Comparison of ENCODE assay signal across 22 cellular contexts in genomic region chr6:106715922-106716321, GRCh38.
DNase-seq lines count a peak whose midpoint lies in the region; ATAC-seq, FAIRE-seq and TF ChIP-seq lines count a peak whose summit lies in the region.
"Had no signal": no experiment of that assay in that cellular context is flagged by ENCODE, and none has a peak within 500 bp of the region (broad histone marks: within the 10 kb centered on the region; RNA-seq: fewer than 3 reads in every experiment).

No MANE protein-coding gene starts in this region.

- peak overlapping the region; percentile 81 for H3K4me2 ChIP-seq in Karpas-422 (ENCODE audit: low read depth, low read length, poor library complexity, severe bottlenecking)
- H3K4me2 ChIP-seq in GM12878 (ENCODE audit: control insufficient read depth, insufficient read depth), result peak overlapping the region; percentile 54; the same call in 1 of the 2 replicates

- H3K4me1 ChIP-seq in Karpas-422 (ENCODE audit: low read length), result peaks cover 76% of the 10 kb centered on the region
- peaks cover 7% of the 10 kb centered on the region for H3K4me1 ChIP-seq in GM12878 (ENCODE audit: control insufficient read depth, insufficient read depth, low read length)
- peaks cover 9% of the 10 kb centered on the region for H3K4me1 ChIP-seq in mucosa of descending colon (ENCODE audit: low read depth)
- H3K4me1 ChIP-seq: right atrium auricular region had no signal

- 37% methylated on average over 5 of the region's 5 CpGs for WGBS in GM12878 (ENCODE audit: insufficient coverage, insufficient replicate concordance, low lambda C conversion rate, missing lambda C conversion rate)

- H3K9ac ChIP-seq in Karpas-422 (ENCODE audit: low read length), result peak overlapping the region; percentile 80
- H3K9ac ChIP-seq in GM12878 (ENCODE audit: control insufficient read depth, insufficient read depth, low read length), result no peak overlapping the region

- no peak for TF ChIP-seq RAD21 in GM12878 (IDR thresholded peaks at IDR 0.05; ENCODE audit: insufficient read depth, low read depth, low read length)

- RAD21 ChIA-PET in GM12878 (lab: Charles Lee; ENCODE audit: unreplicated experiment), result no interaction called here

- SMC1A ChIA-PET in GM12878 (lab: Charles Lee; ENCODE audit: uncharacterized antibody, unreplicated experiment), result no interaction called here

- H3K9me3 ChIP-seq in Karpas-422 (ENCODE audit: low read length) (no peaks in the 10 kb centered on the region), GM12878 (replicated peaks; ENCODE audit: control insufficient read depth, insufficient read depth, low read length) (no peaks in the 10 kb centered on the region), mucosa of descending colon (no peaks in the 10 kb centered on the region)
- H3K9me3 ChIP-seq: right atrium auricular region had no signal

- CTCF ChIA-PET in GM12878 (lab: Yijun Ruan, JAX), result no interaction called here

- no peaks in the 10 kb centered on the region for H3K4me1 Mint-ChIP-seq in T-helper 2 cell treated with Interferon-gamma antibody and Interleukin-4, amounts not matched to agents 5 μg/mL and 100 μg/mL, for 36 hours (ENCODE audit: low read depth)
- H3K4me1 Mint-ChIP-seq: activated CD4-positive, alpha-beta memory T cell treated with anti-CD3 and anti-CD28 coated beads, Interleukin-2, amount 10 ng/mL, durations not matched to agents 7 days and 5 days; CD8-positive, alpha-beta memory T cell; central memory CD8-positive, alpha-beta T cell had no signal

- H3K36me3 Mint-ChIP-seq in T-helper 2 cell treated with Interferon-gamma antibody and Interleukin-4, amounts not matched to agents 5 μg/mL and 100 μg/mL, for 36 hours (ENCODE audit: low read depth), result no peaks in the 10 kb centered on the region
- H3K36me3 Mint-ChIP-seq: CD8-positive, alpha-beta memory T cell had no signal

- DNase-seq in ELF-1 (ENCODE audit: low read depth, low spot score) (peak; percentile 24), Karpas-422 (peak; percentile 94), GM12878 (ENCODE audit: low read depth, low spot score) (no peak), mucosa of descending colon (peak in 2 of 3 donors; percentile 52 to 66), SKM-1 treated with dmso at 0.1 percent for 144 hours (lab: John Stamatoyannopoulos, UW; ENCODE audit: unreplicated experiment) (no peak), SW480 (ENCODE audit: low spot score) (no peak)
- no peak for DNase-seq in T-helper 2 cell treated with Interferon-gamma antibody and Interleukin-4, amounts not matched to agents 5 μg/mL and 100 μg/mL, for 36 hours (ENCODE audit: low spot score)
- DNase-seq: activated CD4-positive, alpha-beta memory T cell treated with anti-CD3 and anti-CD28 coated beads, Interleukin-2, amount 10 ng/mL, durations not matched to agents 7 days and 5 days; activated CD4-positive, CD25-positive, alpha-beta regulatory T cell; activated naive CD4-positive, alpha-beta T cell treated with anti-CD3 and anti-CD28 coated beads, Interleukin-2, amount 50 U/mL, for 16 hours; activated T-cell treated with anti-CD3 and anti-CD28 coated beads, Interleukin-2, amount 50 U/mL, for 48 hours; aorta; CD8-positive, alpha-beta memory T cell; effector CD4-positive, alpha-beta T cell; NCI-H2171 treated with DMSO at 0.1 percent for 48 hours; NCI-H748 treated with DMSO at 0.1 percent for 48 hours; SIG-M5; T-helper 17 cell had no signal

- intact Hi-C loops in GM12878 (cut with micrococcal nuclease; ENCODE audit: unreplicated experiment) (no loop called here), mucosa of descending colon (cut with DNase I, micrococcal nuclease) (no loop called here)

- H3K27me3 Mint-ChIP-seq in T-helper 2 cell treated with Interferon-gamma antibody and Interleukin-4, amounts not matched to agents 5 μg/mL and 100 μg/mL, for 36 hours (ENCODE audit: low read depth), result peaks cover 19% of the 10 kb centered on the region

- ATAC-seq in GM12878, result no peak
- ATAC-seq in mucosa of descending colon, result peak; percentile 89
- no peak for ATAC-seq in HG02973 (IDR thresholded peaks at IDR 0.05; ENCODE audit: unreplicated experiment)
- ATAC-seq: T-helper 17 cell had no signal

- no peaks in the 10 kb centered on the region for H3K79me2 ChIP-seq in Karpas-422 (ENCODE audit: low read length)
- no peaks in the 10 kb centered on the region for H3K79me2 ChIP-seq in GM12878 (ENCODE audit: control insufficient read depth, insufficient read depth, low read length)

- TF ChIP-seq EP300 in GM12878 (IDR thresholded peaks at IDR 0.05; ENCODE audit: borderline replicate concordance in 1 of 2, control insufficient read depth in 1 of 2, low read depth in 2 of 2, low read length in 2 of 2), result no peak

- H3K27ac Mint-ChIP-seq in T-helper 2 cell treated with Interferon-gamma antibody and Interleukin-4, amounts not matched to agents 5 μg/mL and 100 μg/mL, for 36 hours, result no peak overlapping the region
- H3K27ac Mint-ChIP-seq: activated CD4-positive, alpha-beta memory T cell treated with anti-CD3 and anti-CD28 coated beads, Interleukin-2, amount 10 ng/mL, durations not matched to agents 7 days and 5 days; CD8-positive, alpha-beta memory T cell; T-helper 17 cell had no signal

- H4K20me1 ChIP-seq in Karpas-422 (ENCODE audit: insufficient read depth, low read depth, low read length) (no peaks in the 10 kb centered on the region), GM12878 (ENCODE audit: control insufficient read depth, insufficient read depth) (no peaks in the 10 kb centered on the region)

- H2AFZ ChIP-seq in Karpas-422 (ENCODE audit: low read length) (no peak overlapping the region), GM12878 (ENCODE audit: control insufficient read depth, low read depth, low read length) (peak overlapping the region; percentile 45)

- TF ChIP-seq CTCF in GM12878 (IDR thresholded peaks at IDR 0.05 in 2 of 3, conservative IDR thresholded peaks at IDR 0.05 in 1 of 3; ENCODE audit: control insufficient read depth in 2 of 3, extremely low read depth in 1 of 3, insufficient read depth in 1 of 3, low read depth in 3 of 3, low read length in 3 of 3) (no peak), mucosa of descending colon (IDR thresholded peaks at IDR 0.05) (no peak)

- no peaks in the 10 kb centered on the region for H3K36me3 ChIP-seq in Karpas-422 (ENCODE audit: insufficient read depth, low read length)
- no peaks in the 10 kb centered on the region for H3K36me3 ChIP-seq in GM12878 (ENCODE audit: control insufficient read depth in 2 of 2, insufficient read depth in 2 of 2, low read length in 1 of 2)
- no peaks in the 10 kb centered on the region for H3K36me3 ChIP-seq in mucosa of descending colon (ENCODE audit: low read depth)
- H3K36me3 ChIP-seq: right atrium auricular region had no signal

- POLR2A ChIA-PET in GM12878 (lab: Charles Lee), result no interaction called here

- no peaks in the 10 kb centered on the region for H3K27me3 ChIP-seq in Karpas-422 (ENCODE audit: low read length)
- no peaks in the 10 kb centered on the region for H3K27me3 ChIP-seq in GM12878 (replicated peaks in 1 of 2; ENCODE audit: control insufficient read depth in 2 of 2, insufficient read depth in 2 of 2, low read length in 1 of 2)
- H3K27me3 ChIP-seq: right atrium auricular region had no signal

- no peaks in the 10 kb centered on the region for H3K9me3 Mint-ChIP-seq in T-helper 2 cell treated with Interferon-gamma antibody and Interleukin-4, amounts not matched to agents 5 μg/mL and 100 μg/mL, for 36 hours
- H3K9me3 Mint-ChIP-seq: activated CD4-positive, alpha-beta memory T cell treated with anti-CD3 and anti-CD28 coated beads, Interleukin-2, amount 10 ng/mL, durations not matched to agents 7 days and 5 days; central memory CD8-positive, alpha-beta T cell had no signal

- H3K27ac ChIP-seq in Karpas-422 (ENCODE audit: low read length) (peak overlapping the region; percentile 99), GM12878 (ENCODE audit: control insufficient read depth, insufficient read depth) (no peak overlapping the region)
- H3K27ac ChIP-seq: right atrium auricular region had no signal

- no peak overlapping the region for H3K4me3 Mint-ChIP-seq in T-helper 2 cell treated with Interferon-gamma antibody and Interleukin-4, amounts not matched to agents 5 μg/mL and 100 μg/mL, for 36 hours
- H3K4me3 Mint-ChIP-seq: activated CD4-positive, alpha-beta memory T cell treated with anti-CD3 and anti-CD28 coated beads, Interleukin-2, amount 10 ng/mL, durations not matched to agents 7 days and 5 days; CD8-positive, alpha-beta memory T cell; central memory CD8-positive, alpha-beta T cell had no signal

- FAIRE-seq in GM12878 (lab: Jason Lieb, UNC), result no peak
- FAIRE-seq: HTR-8/SVneo had no signal

- in situ Hi-C loops in GM12878 (cut with MboI), result no loop called here

- H3K9me2 ChIP-seq in Karpas-422 (replicated peaks; ENCODE audit: insufficient read depth, low read length), result no peaks in the 10 kb centered on the region

- no peak for TF ChIP-seq POLR2A in GM12878 (IDR thresholded peaks at IDR 0.05; ENCODE audit: low read depth, low read length)

- BruUV-seq in GM12878 (replicated peaks; lab: Mats Ljungman, UMichigan), result no TSS peak

- H3K4me3 ChIP-seq in Karpas-422 (ENCODE audit: low read length) (peak overlapping the region; percentile 57), GM12878 (no peak overlapping the region), mucosa of descending colon (no peak overlapping the region)
- H3K4me3 ChIP-seq: right atrium auricular region had no signal

TF ChIP-seq in GM12878, 131 proteins besides CTCF, POLR2A, EP300 and RAD21 (continues in another document):
- TF ChIP-seq ZNF384 (IDR thresholded peaks at IDR 0.05; ENCODE audit: borderline replicate concordance, low read depth, low read length), result no peak
- TF ChIP-seq ZZZ3 (IDR thresholded peaks at IDR 0.05; ENCODE audit: control insufficient read depth, insufficient read length, low read depth), result no peak
- no peak for TF ChIP-seq ATF2 (IDR thresholded peaks at IDR 0.05; ENCODE audit: low read length)
- TF ChIP-seq ETV6 (conservative IDR thresholded peaks at IDR 0.05 in 1 of 2, IDR thresholded peaks at IDR 0.05 in 1 of 2; ENCODE audit: borderline replicate concordance in 1 of 2, low read depth in 1 of 2), result no peak

Comparison
In these comparisons a context has a peak if more than half of its experiments do, and no peak if none do; other contexts are left out.
1. DNase-seq: peak in ELF-1 (single experiment), Karpas-422 (single experiment) and mucosa of descending colon (2 of 3); none in GM12878 (single experiment), SKM-1 treated with dmso at 0.1 percent for 144 hours (single experiment), T-helper 2 cell treated with Interferon-gamma antibody and Interleukin-4, amounts not matched to agents 5 μg/mL and 100 μg/mL, for 36 hours (single experiment) and SW480 (single experiment).